In genomic region chr20:7703436-7703835, GRCh38 we compare ENCODE assay signal across 17 cellular contexts.
A peak's percentile ranks its signal among the peaks of the same experiment; 100 is the strongest.
DNase-seq lines count a peak whose midpoint lies in the region; ATAC-seq and TF ChIP-seq lines count a peak whose summit lies in the region.
"Had no signal": no experiment of that assay in that cellular context is flagged by ENCODE, and none has a peak within 500 bp of the region (broad histone marks: within the 10 kb centered on the region; RNA-seq: fewer than 3 reads in every experiment).

No MANE protein-coding gene starts in this region.

- TF ChIP-seq POLR2A in breast epithelium (IDR thresholded peaks at IDR 0.05): no peak

- no peaks in the 10 kb centered on the region for H3K36me3 ChIP-seq in breast epithelium
- H3K36me3 ChIP-seq: esophagus muscularis mucosa had no signal

- H3K9me3 Mint-ChIP-seq in activated T-helper 17 cell treated with anti-CD3 and anti-CD28 coated beads, Interleukin-2, amount 50 U/mL, for 72 hours: peaks cover 15% of the 10 kb centered on the region
- H3K9me3 Mint-ChIP-seq: nephron had no signal

- no peak for TF ChIP-seq CTCF in breast epithelium (IDR thresholded peaks at IDR 0.05)

- no peak overlapping the region for H3K4me3 Mint-ChIP-seq in activated T-helper 17 cell treated with anti-CD3 and anti-CD28 coated beads, Interleukin-2, amount 50 U/mL, for 72 hours
- H3K4me3 Mint-ChIP-seq: activated naive CD4-positive, alpha-beta T cell treated with anti-CD3 and anti-CD28 coated beads, Interleukin-2, amount 10 ng/mL, durations not matched to agents 7 days and 5 days; IgD-negative memory B cell; nephron; T-helper 2 cell treated with Interferon-gamma antibody and Interleukin-4, amounts not matched to agents 5 μg/mL and 100 μg/mL, for 36 hours had no signal

- H3K27me3 Mint-ChIP-seq in activated T-helper 17 cell treated with anti-CD3 and anti-CD28 coated beads, Interleukin-2, amount 50 U/mL, for 72 hours: no peaks in the 10 kb centered on the region
- H3K27me3 Mint-ChIP-seq: activated naive CD4-positive, alpha-beta T cell treated with anti-CD3 and anti-CD28 coated beads, Interleukin-2, amount 10 ng/mL, durations not matched to agents 7 days and 5 days; IgD-negative memory B cell had no signal

- no peaks in the 10 kb centered on the region for H3K4me1 ChIP-seq in breast epithelium
- H3K4me1 ChIP-seq: esophagus muscularis mucosa had no signal

- intact Hi-C loops in breast epithelium (cut with DNase I; ENCODE audit: low total_unique reads): no loop called here

- H3K27me3 ChIP-seq in breast epithelium: no peaks in the 10 kb centered on the region
- H3K27me3 ChIP-seq: esophagus muscularis mucosa had no signal

- no peak overlapping the region for H3K27ac ChIP-seq in breast epithelium
- H3K27ac ChIP-seq: esophagus muscularis mucosa had no signal

- H3K27ac Mint-ChIP-seq in activated T-helper 17 cell treated with anti-CD3 and anti-CD28 coated beads, Interleukin-2, amount 50 U/mL, for 72 hours: no peak overlapping the region
- H3K27ac Mint-ChIP-seq: activated naive CD4-positive, alpha-beta T cell treated with anti-CD3 and anti-CD28 coated beads, Interleukin-2, amount 10 ng/mL, durations not matched to agents 7 days and 5 days; IgD-negative memory B cell; nephron; T-helper 2 cell treated with Interferon-gamma antibody and Interleukin-4, amounts not matched to agents 5 μg/mL and 100 μg/mL, for 36 hours had no signal

- H3K4me3 ChIP-seq in breast epithelium: no peak overlapping the region
- H3K4me3 ChIP-seq: esophagus muscularis mucosa had no signal

- no peaks in the 10 kb centered on the region for H3K9me3 ChIP-seq in breast epithelium
- H3K9me3 ChIP-seq: esophagus muscularis mucosa had no signal

- no peaks in the 10 kb centered on the region for H3K4me1 Mint-ChIP-seq in activated T-helper 17 cell treated with anti-CD3 and anti-CD28 coated beads, Interleukin-2, amount 50 U/mL, for 72 hours
- H3K4me1 Mint-ChIP-seq: activated naive CD4-positive, alpha-beta T cell treated with anti-CD3 and anti-CD28 coated beads, Interleukin-2, amount 10 ng/mL, durations not matched to agents 7 days and 5 days; IgD-negative memory B cell; nephron had no signal

- ATAC-seq in activated T-helper 17 cell treated with anti-CD3 and anti-CD28 coated beads, Interleukin-2, amount 50 U/mL, for 72 hours (replicated peaks): no peak
- no peak for ATAC-seq in GM18909 (IDR thresholded peaks at IDR 0.05; ENCODE audit: poor library complexity, unreplicated experiment)
- no peak for ATAC-seq in GM18519 (IDR thresholded peaks at IDR 0.05; ENCODE audit: low FRiP score, unreplicated experiment)
- ATAC-seq: stimulated activated naive CD8-positive, alpha-beta T cell treated with anti-CD3 and anti-CD28 coated beads, Interleukin-15, Interleukin-2, amounts not matched to agents 100 U/mL and 50 U/mL, for 24 hours had no signal

- H3K36me3 Mint-ChIP-seq in activated T-helper 17 cell treated with anti-CD3 and anti-CD28 coated beads, Interleukin-2, amount 50 U/mL, for 72 hours (ENCODE audit: low read depth): no peaks in the 10 kb centered on the region
- H3K36me3 Mint-ChIP-seq: activated naive CD4-positive, alpha-beta T cell treated with anti-CD3 and anti-CD28 coated beads, Interleukin-2, amount 10 ng/mL, durations not matched to agents 7 days and 5 days; IgD-negative memory B cell had no signal

- DNase-seq in NCI-H1417 treated with DMSO at 0.1 percent for 48 hours (lab: John Stamatoyannopoulos, UW) (peak; percentile 99), NCI-H2196 (lab: John Stamatoyannopoulos, UW; ENCODE audit: unreplicated experiment) (peak; percentile 40), SW480 (ENCODE audit: low spot score) (peak; percentile 77), retina (peak; percentile 51), breast epithelium (ENCODE audit: low spot score in 2 of 2) (no peak)
- DNase-seq: activated naive CD4-positive, alpha-beta T cell treated with anti-CD3 and anti-CD28 coated beads, Interleukin-2, amount 10 ng/mL, durations not matched to agents 7 days and 5 days; dermis blood vessel endothelial cell; mesenchymal stem cell; MV-4-11; stimulated activated naive CD8-positive, alpha-beta T cell treated with anti-CD3 and anti-CD28 coated beads, Interleukin-15, Interleukin-2, amounts not matched to agents 100 U/mL and 50 U/mL, for 24 hours had no signal

Comparison
In these comparisons a context has a peak if more than half of its experiments do, and no peak if none do; other contexts are left out.
1. DNase-seq: peak in NCI-H1417 treated with DMSO at 0.1 percent for 48 hours (single experiment), NCI-H2196 (single experiment), SW480 (single experiment) and retina (single experiment); none in breast epithelium (0 of 2).